Comparison of ENCODE assay signal across 8 cellular contexts in genomic region chr10:125158528-125159485, GRCh38. TPM values are rescaled to one million over a fixed set of nuclear protein-coding genes. Genes with fewer than 3 reads are reported as not detected.
A peak's percentile ranks its signal among the peaks of the same experiment; 100 is the strongest.
DNase-seq lines count a peak whose midpoint lies in the region; ATAC-seq and TF ChIP-seq lines count a peak whose summit lies in the region.

No MANE protein-coding gene starts in this region.

- H3K4me3 Mint-ChIP-seq in T-cell (peak overlapping the region; percentile 70 to 81 (median 75)), mesothelial cell of epicardium (peak overlapping the region; percentile 97), type B pancreatic cell (peak overlapping the region; percentile 90)

- no peaks in the 10 kb centered on the region for H3K27me3 ChIP-seq in BLaER1

- peaks cover 49% of the 10 kb centered on the region for H4K20me1 ChIP-seq in BLaER1

- TF ChIP-seq CTCF in GM20000 (IDR thresholded peaks at IDR 0.05; ENCODE audit: extremely low read depth, missing control alignments): no peak
- no peak for TF ChIP-seq CTCF in mesothelial cell of epicardium (IDR thresholded peaks at IDR 0.05; ENCODE audit: unreplicated experiment)
- peak; percentile 26 for TF ChIP-seq CTCF in type B pancreatic cell (conservative IDR thresholded peaks at IDR 0.05)

- H3K9me3 Mint-ChIP-seq in T-cell (no peaks in the 10 kb centered on the region), mesothelial cell of epicardium (no peaks in the 10 kb centered on the region), type B pancreatic cell (no peaks in the 10 kb centered on the region)

- H3K36me3 ChIP-seq in BLaER1: no peaks in the 10 kb centered on the region

- peak overlapping the region; percentile 93 for H3K4me2 ChIP-seq in BLaER1

- H3K9ac ChIP-seq in BLaER1: peak overlapping the region; percentile 97

- peak; percentile 77 for DNase-seq in GM20000 (ENCODE audit: low spot score)
- peak in 1 of 34 experiments; percentile 26 for DNase-seq in T-cell
- DNase-seq in epithelial cell of prostate (ENCODE audit: low read depth, low spot score): no peak
- peak in 1 of 2 experiments; percentile 53 for DNase-seq in mesothelial cell of epicardium (ENCODE audit: low spot score in 2 of 2, unreplicated experiment in 2 of 2)
- DNase-seq in type B pancreatic cell (ENCODE audit: extremely low spot score, unreplicated experiment): peak; percentile 69
- no peak for DNase-seq in GM19238 (ENCODE audit: insufficient read length, low spot score)

- peaks cover 57% of the 10 kb centered on the region for H3K4me1 ChIP-seq in BLaER1

- POLR2A ChIA-PET in T-cell (lab: Charles Lee): no interaction called here

- peak overlapping the region; percentile 99 for H3K27ac ChIP-seq in BLaER1
- H3K27ac ChIP-seq in epithelial cell of prostate: peak overlapping the region; percentile 93

- H3K4me1 Mint-ChIP-seq in T-cell (peaks cover 6 to 9% (median 8%) of the 10 kb centered on the region in 3 donors), mesothelial cell of epicardium (peaks cover 57% of the 10 kb centered on the region), type B pancreatic cell (ENCODE audit: unreplicated experiment) (peaks cover 41% of the 10 kb centered on the region)

- H3K27me3 Mint-ChIP-seq in T-cell (peaks cover 51 to 57% of the 10 kb centered on the region in 2 donors), mesothelial cell of epicardium (ENCODE audit: low read depth) (no peaks in the 10 kb centered on the region), type B pancreatic cell (no peaks in the 10 kb centered on the region)

- H3K27ac Mint-ChIP-seq in T-cell (no peak overlapping the region), mesothelial cell of epicardium (peak overlapping the region; percentile 99), type B pancreatic cell (peak overlapping the region; percentile 91)

- CTCF ChIA-PET in T-cell (lab: Charles Lee): no interaction called here

- H3K36me3 Mint-ChIP-seq in T-cell (no peaks in the 10 kb centered on the region), mesothelial cell of epicardium (no peaks in the 10 kb centered on the region), type B pancreatic cell (peaks cover under 1% of the 10 kb centered on the region)

- H3K4me3 ChIP-seq in BLaER1: peak overlapping the region; percentile 84

- H3K9me3 ChIP-seq in BLaER1: no peaks in the 10 kb centered on the region

- ATAC-seq in T-cell (replicated peaks in 1 of 4) (peak in 2 of 4 experiments; percentile 24 to 28), HG03139 (IDR thresholded peaks at IDR 0.05; ENCODE audit: unreplicated experiment) (no peak)

RNA-seq across cellular contexts. Expression of gene CTBP2, which starts 1.6 kb away (rescaled TPM):
- total RNA-seq in T-cell (1 to 10 TPM; 1.1 to 5.8 (median 3.1) TPM), mesothelial cell of epicardium (115 to 122 TPM (median 121 TPM) in 3 replicates), type B pancreatic cell (ENCODE audit: low replicate concordance) (101 and 113 TPM in 2 replicates)

Comparison
In these comparisons a context has a peak if more than half of its experiments do, and no peak if none do; other contexts are left out.
1. DNase-seq: peak in GM20000 (single experiment) and type B pancreatic cell (single experiment); none in epithelial cell of prostate (single experiment) and GM19238 (single experiment).
2. H3K27ac Mint-ChIP-seq: peak in mesothelial cell of epicardium (single experiment) and type B pancreatic cell (single experiment); none in T-cell (0 of 2).
3. RNA of gene CTBP2, which starts 1.6 kb away (total RNA-seq): 115 to 122 TPM in mesothelial cell of epicardium and 101 to 113 TPM in type B pancreatic cell; 1.1 to 5.8 TPM in T-cell; every median in the first group is over 10 times any median in the second.
4. Peak in every context shown above with its lines, with median percentiles within 50 percentile points of each other: H3K4me3 Mint-ChIP-seq.